Comparison of ENCODE assay signal across 13 cellular contexts in genomic region chr20:20606046-20606445, GRCh38.
"Had no signal": no experiment of that assay in that cellular context is flagged by ENCODE, and none has a peak within 500 bp of the region (broad histone marks: within the 10 kb centered on the region; RNA-seq: fewer than 3 reads in every experiment).

No MANE protein-coding gene starts in this region.

- H3K27me3 Mint-ChIP-seq: dendritic cell treated with granulocyte-macrophage colony-stimulating factor and Interleukin-4, amounts not matched to agents 40 ng/mL and 50 ng/mL, for 4 days had no signal

- H3K36me3 ChIP-seq: brain microvascular endothelial cell had no signal

- DNase-seq: brain microvascular endothelial cell; cerebellar nuclear complex; foreskin keratinocyte; head of caudate nucleus; left ventricle myocardium superior; spleen; stimulated activated CD4-positive, alpha-beta T cell treated with anti-CD3 and anti-CD28 coated beads, Interleukin-1b, Interleukin-23, amount 100 ng/mL, for 48 hours; stimulated activated naive CD4-positive, alpha-beta T cell treated with Interleukin-2 at 50 U/mL for 16 hours; trophoblast cell had no signal

- H3K9me3 Mint-ChIP-seq: activated naive CD4-positive, alpha-beta T cell treated with anti-CD3 and anti-CD28 coated beads, Interleukin-2, amount 50 U/mL, for 72 hours; dendritic cell treated with granulocyte-macrophage colony-stimulating factor and Interleukin-4, amounts not matched to agents 40 ng/mL and 50 ng/mL, for 4 days had no signal

- H3K9me3 ChIP-seq: spleen had no signal

- ATAC-seq: activated CD4-positive, CD25-positive, alpha-beta regulatory T cell treated with anti-CD3 and anti-CD28 coated beads, Interleukin-2, amount 50 U/mL, for 24 hours; activated naive CD4-positive, alpha-beta T cell treated with anti-CD3 and anti-CD28 coated beads, Interleukin-2, amount 50 U/mL, for 72 hours; foreskin keratinocyte; left ventricle myocardium superior; sciatic nerve had no signal

- H3K4me3 ChIP-seq: spleen had no signal

- H3K27me3 ChIP-seq: brain microvascular endothelial cell, foreskin keratinocyte, spleen had no signal

- H3K4me3 Mint-ChIP-seq: dendritic cell treated with granulocyte-macrophage colony-stimulating factor and Interleukin-4, amounts not matched to agents 40 ng/mL and 50 ng/mL, for 4 days had no signal

- H3K27ac ChIP-seq: brain microvascular endothelial cell, foreskin keratinocyte, spleen had no signal

- H3K4me1 ChIP-seq: foreskin keratinocyte had no signal

- H3K27ac Mint-ChIP-seq: dendritic cell treated with granulocyte-macrophage colony-stimulating factor and Interleukin-4, amounts not matched to agents 40 ng/mL and 50 ng/mL, for 4 days had no signal
